Comparison of ENCODE assay signal across 10 cellular contexts in genomic region chr10:7492660-7493046, GRCh38.
DNase-seq lines count a peak whose midpoint lies in the region; ATAC-seq and TF ChIP-seq lines count a peak whose summit lies in the region.
"Had no signal": no experiment of that assay in that cellular context is flagged by ENCODE, and none has a peak within 500 bp of the region (broad histone marks: within the 10 kb centered on the region; RNA-seq: fewer than 3 reads in every experiment).

No MANE protein-coding gene starts in this region.

- peak overlapping the region; percentile 31; the same call in 1 of the 2 replicates for H2AFZ ChIP-seq in KMS-11 (ENCODE audit: low read depth)

- H3K9ac ChIP-seq in KMS-11: peak overlapping the region; percentile 55

- no peak overlapping the region for H3K4me3 Mint-ChIP-seq in activated T-cell treated with anti-CD3 and anti-CD28 coated beads, Interleukin-2, amount 50 U/mL, for 24 hours
- H3K4me3 Mint-ChIP-seq in stimulated activated memory B cell treated with anti-CD40 and anti-IgM and Interleukin-4, amounts not matched to agents 10 μg/mL and 1 μg/mL and 100 μg/mL, for 72 hours: no peak overlapping the region

- in situ Hi-C loops in KBM-7 (cut with MboI; ENCODE audit: low pct_unique_long_range_greater_than_20kb, low sequenced_read_pairs): no loop called here

- peaks cover 44% of the 10 kb centered on the region for H3K4me1 Mint-ChIP-seq in activated T-cell treated with anti-CD3 and anti-CD28 coated beads, Interleukin-2, amount 50 U/mL, for 24 hours (ENCODE audit: low read depth)
- H3K4me1 Mint-ChIP-seq in stimulated activated memory B cell treated with anti-CD40 and anti-IgM and Interleukin-4, amounts not matched to agents 10 μg/mL and 1 μg/mL and 100 μg/mL, for 72 hours: peaks cover 59% of the 10 kb centered on the region

- peak overlapping the region; percentile 88 for H3K4me2 ChIP-seq in KMS-11
- H3K4me2 ChIP-seq: smooth muscle cell had no signal

- no peaks in the 10 kb centered on the region for H3K36me3 Mint-ChIP-seq in activated T-cell treated with anti-CD3 and anti-CD28 coated beads, Interleukin-2, amount 50 U/mL, for 24 hours (ENCODE audit: low read depth)
- no peaks in the 10 kb centered on the region for H3K36me3 Mint-ChIP-seq in stimulated activated memory B cell treated with anti-CD40 and anti-IgM and Interleukin-4, amounts not matched to agents 10 μg/mL and 1 μg/mL and 100 μg/mL, for 72 hours

- H3K4me3 ChIP-seq in KMS-11 (IDR thresholded peaks at IDR 0.05; ENCODE audit: insufficient read depth, low read depth, low read length): no peak overlapping the region
- H3K4me3 ChIP-seq: smooth muscle cell had no signal

- peak overlapping the region; percentile 94 for H3K27ac ChIP-seq in KMS-11

- H3K27me3 Mint-ChIP-seq in activated T-cell treated with anti-CD3 and anti-CD28 coated beads, Interleukin-2, amount 50 U/mL, for 24 hours: no peaks in the 10 kb centered on the region
- no peaks in the 10 kb centered on the region for H3K27me3 Mint-ChIP-seq in stimulated activated memory B cell treated with anti-CD40 and anti-IgM and Interleukin-4, amounts not matched to agents 10 μg/mL and 1 μg/mL and 100 μg/mL, for 72 hours

- H3K27ac Mint-ChIP-seq in activated T-cell treated with anti-CD3 and anti-CD28 coated beads, Interleukin-2, amount 50 U/mL, for 24 hours: peak overlapping the region; percentile 0
- peak overlapping the region; percentile 63 for H3K27ac Mint-ChIP-seq in stimulated activated memory B cell treated with anti-CD40 and anti-IgM and Interleukin-4, amounts not matched to agents 10 μg/mL and 1 μg/mL and 100 μg/mL, for 72 hours

- no peaks in the 10 kb centered on the region for H3K9me3 Mint-ChIP-seq in activated T-cell treated with anti-CD3 and anti-CD28 coated beads, Interleukin-2, amount 50 U/mL, for 24 hours
- H3K9me3 Mint-ChIP-seq in stimulated activated memory B cell treated with anti-CD40 and anti-IgM and Interleukin-4, amounts not matched to agents 10 μg/mL and 1 μg/mL and 100 μg/mL, for 72 hours: peaks cover 5% of the 10 kb centered on the region

- peaks cover 83% of the 10 kb centered on the region for H3K4me1 ChIP-seq in KMS-11 (ENCODE audit: low read depth, poor library complexity, severe bottlenecking)

- intact Hi-C loops in sciatic nerve (cut with DNase I): no loop called here

- H3K27me3 ChIP-seq in KMS-11 (ENCODE audit: insufficient read depth, low read depth): no peaks in the 10 kb centered on the region

- H3K36me3 ChIP-seq in KMS-11 (ENCODE audit: insufficient read depth): no peaks in the 10 kb centered on the region

- no peak for TF ChIP-seq CTCF in KMS-11 (conservative IDR thresholded peaks at IDR 0.05; ENCODE audit: low read depth, low read length)

- H4K20me1 ChIP-seq in KMS-11 (ENCODE audit: insufficient read depth): no peaks in the 10 kb centered on the region

- ATAC-seq in GM21786 (IDR thresholded peaks at IDR 0.05; ENCODE audit: unreplicated experiment): peak; percentile 4
- no peak for ATAC-seq in stimulated activated memory B cell treated with anti-CD40 and anti-IgM and Interleukin-4, amounts not matched to agents 10 μg/mL and 1 μg/mL and 100 μg/mL, for 72 hours
- no peak for ATAC-seq in sciatic nerve

- no peaks in the 10 kb centered on the region for H3K79me2 ChIP-seq in KMS-11 (ENCODE audit: insufficient read depth, low read depth)

- DNase-seq in activated T-cell treated with anti-CD3 and anti-CD28 coated beads, Interleukin-2, amount 50 U/mL, for 24 hours: no peak
- DNase-seq in activated T-cell treated with anti-CD3 and anti-CD28 coated beads, Interleukin-2, amount 50 U/mL, for 48 hours: no peak
- no peak for DNase-seq in stimulated activated CD4-positive, alpha-beta T cell treated with anti-CD3 and anti-CD28 coated beads, Interleukin-12 subunit alpha, Interleukin-12 subunit beta, amount 100 ng/mL, for 4 hours
- DNase-seq in KBM-7 (no peak), sciatic nerve (ENCODE audit: low spot score) (no peak)
- DNase-seq: amniotic stem cell had no signal
